Comparison of ENCODE assay signal across 1 cellular context in genomic region chr1:116806671-116807070, GRCh38.
TF ChIP-seq lines count a peak whose summit lies in the region.

No MANE protein-coding gene starts in this region.

TF ChIP-seq in SK-N-SH treated with all-trans-retinoic acid at 6 μM for 48 hours, 23 proteins besides CTCF, POLR2A, EP300 and RAD21 (continued from another document):
- TF ChIP-seq POU6F1 (CRISPR knock-in tag; IDR thresholded peaks at IDR 0.05; ENCODE audit: borderline replicate concordance, low read depth) (no peak), ISL1 (CRISPR knock-in tag; IDR thresholded peaks at IDR 0.05) (no peak), RARB (CRISPR knock-in tag; IDR thresholded peaks at IDR 0.05) (no peak), GLIS3 (CRISPR knock-in tag; IDR thresholded peaks at IDR 0.05) (no peak), SNAI2 (CRISPR knock-in tag; IDR thresholded peaks at IDR 0.05) (no peak), ESRRG (CRISPR knock-in tag; IDR thresholded peaks at IDR 0.05) (no peak)
